ENCODE assay signal across 1 cellular context in the genomic region with DNA sequence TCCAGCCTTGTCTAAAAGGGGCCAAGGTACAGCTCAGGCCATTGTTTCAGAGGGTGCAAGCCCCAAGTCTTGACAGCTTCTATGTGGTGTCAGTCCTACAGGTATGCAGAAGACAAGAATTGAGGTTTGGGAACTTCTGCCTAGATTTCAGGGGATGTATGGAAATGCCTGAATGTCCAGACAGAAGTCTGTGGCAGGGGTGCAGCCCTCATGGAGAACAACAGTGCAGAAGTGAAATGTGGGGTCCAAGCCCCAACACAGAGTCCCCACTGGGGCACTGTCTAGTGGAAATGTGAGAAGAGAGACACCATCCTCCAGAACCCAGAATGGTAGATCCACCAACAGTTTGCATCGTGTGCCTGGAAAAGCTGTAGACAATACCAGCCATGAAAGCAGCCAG.
TF ChIP-seq lines count a peak whose summit lies in the region.

No MANE protein-coding gene starts in this region.

TF ChIP-seq in K562, 482 proteins besides CTCF, POLR2A, EP300 and RAD21:
- 0 out of 2 replicates have a peak, but pooled peaks have one; percentile 54 for TF ChIP-seq CBX5 (IDR thresholded peaks at IDR 0.05; ENCODE audit: borderline replicate concordance, low read depth)
- TF ChIP-seq BDP1 (IDR thresholded peaks at IDR 0.05; ENCODE audit: insufficient read depth, insufficient read length), result no peak
